8 cellular contexts compared by ENCODE assay signal in genomic region chr2:70085711-70086277, GRCh38. TPM values are rescaled to one million over a fixed set of nuclear protein-coding genes. Genes with fewer than 3 reads are reported as not detected.
DNase-seq lines count a peak whose midpoint lies in the region; ATAC-seq and TF ChIP-seq lines count a peak whose summit lies in the region.

No MANE protein-coding gene starts in this region.

- TF ChIP-seq POLR2A in body of pancreas (IDR thresholded peaks at IDR 0.05) (no peak), uterus (IDR thresholded peaks at IDR 0.05) (peak in 1 of 2 donors; percentile 49)

- H2BK15ac ChIP-seq in mesendoderm (replicated peaks; ENCODE audit: low read depth): no peak overlapping the region

- H2AK5ac ChIP-seq in mesendoderm (ENCODE audit: low read length): peak overlapping the region; percentile 44

- H3K4me1 ChIP-seq in body of pancreas (peaks cover 46% of the 10 kb centered on the region), mesendoderm (ENCODE audit: control insufficient read depth, low read depth, low read length) (peaks cover 2% of the 10 kb centered on the region), uterus (peaks cover 0 to 3% of the 10 kb centered on the region in 2 donors)

- POLR2A ChIA-PET in BJ (lab: Charles Lee): no interaction called here

- peaks cover 2% of the 10 kb centered on the region for H3K79me1 ChIP-seq in mesendoderm (ENCODE audit: low read length)

- no peaks in the 10 kb centered on the region for H3K9me3 ChIP-seq in body of pancreas
- H3K9me3 ChIP-seq in uterus: no peaks in the 10 kb centered on the region

- H3K36me3 ChIP-seq in BJ (ENCODE audit: control insufficient read depth, insufficient read depth, low read length) (peaks cover 4% of the 10 kb centered on the region; the same call in 1 of the 2 replicates), body of pancreas (replicated peaks in 1 of 2; ENCODE audit: insufficient read depth in 1 of 2, low read depth in 2 of 2) (peaks cover 2 to 3% of the 10 kb centered on the region in 2 donors), mesendoderm (ENCODE audit: control insufficient read depth, insufficient read depth, low read length) (no peaks in the 10 kb centered on the region), uterus (no peaks in the 10 kb centered on the region)

- no peak for DNase-seq in BJ (ENCODE audit: low read depth)
- no peak for DNase-seq in body of pancreas
- peak; percentile 49 for DNase-seq in mesendoderm
- DNase-seq in uterus: no peak
- no peak for DNase-seq in stimulated activated CD4-positive, alpha-beta T cell treated with anti-CD3 and anti-CD28 coated beads, Interleukin-12 subunit alpha, Interleukin-12 subunit beta, amount 100 ng/mL, for 4 hours
- no peak for DNase-seq in KBM-7
- no peak for DNase-seq in NCI-H187 treated with DMSO at 0.1 percent for 48 hours (lab: John Stamatoyannopoulos, UW)

- no peaks in the 10 kb centered on the region for H3K27me3 Mint-ChIP-seq in IgD-negative memory B cell

- peak overlapping the region; percentile 99 for H2BK5ac ChIP-seq in mesendoderm (ENCODE audit: low read length)

- intact Hi-C loops in body of pancreas (cut with DNase I) (loop anchor here (10.0 kb wide), 1 partner anchor 59 kb away; no protein-coding TSS in a partner anchor), uterus (cut with DNase I; ENCODE audit: low total_unique reads) (loop anchor here (2.0 kb wide), 1 partner anchor 57 kb away; no protein-coding TSS in a partner anchor)

- H3K79me2 ChIP-seq in mesendoderm (ENCODE audit: control insufficient read depth, insufficient read depth, low read length): peaks cover 15% of the 10 kb centered on the region

- no peaks in the 10 kb centered on the region for H3K9me3 Mint-ChIP-seq in IgD-negative memory B cell

- H3K36me3 Mint-ChIP-seq in IgD-negative memory B cell: peaks cover 15% of the 10 kb centered on the region

- peak overlapping the region; percentile 99 for H3K4ac ChIP-seq in mesendoderm (ENCODE audit: low read depth, low read length)

- H3K4me3 Mint-ChIP-seq in IgD-negative memory B cell: peak overlapping the region; percentile 95 to 100 (median 98)

- peak overlapping the region; percentile 99 for H3K9ac ChIP-seq in mesendoderm (ENCODE audit: low read length)

- peak overlapping the region; percentile 100 for H3K18ac ChIP-seq in mesendoderm (ENCODE audit: low read length)

- in situ Hi-C loops in KBM-7 (cut with MboI; ENCODE audit: low pct_unique_long_range_greater_than_20kb, low sequenced_read_pairs): loop anchor here (10.0 kb wide), 1 partner anchor 49 kb away; no protein-coding TSS in a partner anchor

- TF ChIP-seq CTCF in BJ (IDR thresholded peaks at IDR 0.05; ENCODE audit: insufficient read depth, low read depth, low read length): no peak
- TF ChIP-seq CTCF in body of pancreas (IDR thresholded peaks at IDR 0.05): no peak
- TF ChIP-seq CTCF in uterus (IDR thresholded peaks at IDR 0.05): no peak

- H3K27ac ChIP-seq in body of pancreas (peak overlapping the region; percentile 96 to 100 (median 100)), mesendoderm (ENCODE audit: low read depth, low read length) (peak overlapping the region; percentile 99), uterus (peak overlapping the region; percentile 99 to 100)

- no peak for ATAC-seq in body of pancreas

- peak overlapping the region; percentile 84 for H2BK120ac ChIP-seq in mesendoderm (ENCODE audit: low read depth, low read length)

- H3K4me1 Mint-ChIP-seq in IgD-negative memory B cell: peaks cover 37 to 45% (median 42%) of the 10 kb centered on the region in 3 donors

- WGBS in body of pancreas, 2 donors: 14 to 26% methylated on average over 22 of the region's 22 CpGs
- WGBS in mesendoderm (ENCODE audit: extremely low coverage, insufficient coverage, low lambda C conversion rate): no CpG with 5 or more reads among the region's 22 CpGs

- H3K4me3 ChIP-seq in BJ (ENCODE audit: low read depth, low read length) (peak overlapping the region; percentile 61), body of pancreas (no peak overlapping the region), mesendoderm (ENCODE audit: low read length) (no peak overlapping the region), uterus (peak overlapping the region; percentile 74 to 78)

- peak overlapping the region; percentile 100 for H3K56ac ChIP-seq in mesendoderm (ENCODE audit: low read length)

- H4K5ac ChIP-seq in mesendoderm (ENCODE audit: low read length): peak overlapping the region; percentile 94

- peak overlapping the region; percentile 94 for H3K4me2 ChIP-seq in mesendoderm (ENCODE audit: low read length)

- H3K23ac ChIP-seq in mesendoderm (ENCODE audit: low read length): peak overlapping the region; percentile 99

- CTCF ChIA-PET in BJ (lab: Yijun Ruan, JAX): interaction anchor here (1.4 to 2.0 kb wide), 4 partner anchors 9 to 361 kb away, joined by 3 to 8 read pairs (median 6); partner anchors contain the start of gene MXD1

- H3K27me3 ChIP-seq in BJ (ENCODE audit: control insufficient read depth, insufficient read depth, low read length) (no peaks in the 10 kb centered on the region), body of pancreas (no peaks in the 10 kb centered on the region), mesendoderm (ENCODE audit: insufficient read depth, low read length, poor library complexity) (no peaks in the 10 kb centered on the region), uterus (no peaks in the 10 kb centered on the region)

- peak overlapping the region; percentile 88 for H4K8ac ChIP-seq in mesendoderm (ENCODE audit: low read depth, low read length)

- H3K27ac Mint-ChIP-seq in IgD-negative memory B cell: peak overlapping the region; percentile 94 to 100 (median 100)

RNA-seq across cellular contexts. Expression of gene PCBP1, which starts 1.5 kb away (rescaled TPM):
- polyA plus RNA-seq in BJ (2011; rRNA removed) (59.2 and 87.4 TPM in 2 replicates), IgD-negative memory B cell (123 TPM)
- 53.5 and 82.0 TPM in 2 replicates for polyA minus RNA-seq in BJ (2011; rRNA and poly(A)+ RNA removed)
- total RNA-seq in body of pancreas (100 to 1,000 TPM in 1 of 2 donors, 10 to 100 TPM in 1; 97.9 to 128 TPM), uterus (100 to 1,000 TPM in 2 of 4 donors, 10 to 100 TPM in 2; 55.5 to 294 (median 101) TPM)
- 485 TPM for polyA plus RNA-seq in mesendoderm (2013, experiment 1 of 2)
- polyA plus RNA-seq in mesendoderm (2013, experiment 2 of 2): 516 TPM

Comparison
In these comparisons a context has a peak if more than half of its experiments do, and no peak if none do; other contexts are left out.
1. H3K4me3 ChIP-seq: peak in BJ (single experiment) and uterus (2 of 2); none in body of pancreas (0 of 2) and mesendoderm (single experiment).
2. Peak in every context shown above with its lines, with median percentiles within 50 percentile points of each other: H3K27ac ChIP-seq.